Comparison of ENCODE assay signal across 11 cellular contexts in genomic region chr1:150559627-150560010, GRCh38. TPM values are rescaled to one million over a fixed set of nuclear protein-coding genes. Genes with fewer than 3 reads are reported as not detected.
DNase-seq lines count a peak whose midpoint lies in the region; ATAC-seq and TF ChIP-seq lines count a peak whose summit lies in the region.
"Had no signal": no experiment of that assay in that cellular context is flagged by ENCODE, and none has a peak within 500 bp of the region (broad histone marks: within the 10 kb centered on the region; RNA-seq: fewer than 3 reads in every experiment).

No MANE protein-coding gene starts in this region.

- DNase-seq in CD4-positive, alpha-beta memory T cell, result no peak
- DNase-seq in T-helper 17 cell, result no peak
- no peak for DNase-seq in stimulated activated naive CD4-positive, alpha-beta T cell (lab: John Stamatoyannopoulos, UW)
- DNase-seq in SKM-1 (lab: John Stamatoyannopoulos, UW; ENCODE audit: unreplicated experiment), result no peak
- DNase-seq in NCI-H2227 (lab: John Stamatoyannopoulos, UW; ENCODE audit: unreplicated experiment), result no peak

- peak overlapping the region; percentile 93 for H3K27ac ChIP-seq in CD4-positive, alpha-beta memory T cell (ENCODE audit: low read depth, low read length)
- peak overlapping the region; percentile 5 to 100 (median 100) for H3K27ac ChIP-seq in gastroesophageal sphincter
- peak overlapping the region; percentile 27 for H3K27ac ChIP-seq in rectal smooth muscle tissue (ENCODE audit: low read depth, low read length)

- no peaks in the 10 kb centered on the region for H3K9me3 ChIP-seq in CD4-positive, alpha-beta memory T cell (ENCODE audit: control insufficient read depth in 1 of 2, low read length in 2 of 2)
- H3K9me3 ChIP-seq in T-helper 17 cell (ENCODE audit: control insufficient read depth, low read length, poor library complexity, severe bottlenecking) (no peaks in the 10 kb centered on the region), gastroesophageal sphincter (no peaks in the 10 kb centered on the region)

- H3K9ac ChIP-seq in rectal smooth muscle tissue (ENCODE audit: low read length), result no peak overlapping the region

- ATAC-seq in T-helper 17 cell (no peak), gastroesophageal sphincter (no peak), GM19035 (IDR thresholded peaks at IDR 0.05; ENCODE audit: unreplicated experiment) (no peak)

- H3K4me1 ChIP-seq in CD4-positive, alpha-beta memory T cell (ENCODE audit: insufficient read depth, low read length), result peaks cover 42% of the 10 kb centered on the region
- H3K4me1 ChIP-seq in gastroesophageal sphincter, result peaks cover 23 to 71% (median 43%) of the 10 kb centered on the region in 3 donors
- H3K4me1 ChIP-seq in rectal smooth muscle tissue (ENCODE audit: control insufficient read depth, insufficient read depth, low read length), result peaks cover 36% of the 10 kb centered on the region

- CTCF ChIA-PET in CD4-positive, alpha-beta memory T cell (lab: Charles Lee; ENCODE audit: partially characterized antibody), result interaction anchor here (0.5 to 13.6 kb wide), 23 partner anchors 9 to 434 kb away, joined by 3 to 501 read pairs (median 7); partner anchors contain the start of genes ENSA, FALEC, GOLPH3L and MCL1

- H3K4me1 Mint-ChIP-seq in CD4-positive, alpha-beta memory T cell, result peaks cover 25 to 54% (median 32%) of the 10 kb centered on the region in 4 donors
- H3K4me1 Mint-ChIP-seq in T-helper 17 cell, result peaks cover 34% of the 10 kb centered on the region

- no peak overlapping the region for H3K4me3 ChIP-seq in CD4-positive, alpha-beta memory T cell (ENCODE audit: low read length in 2 of 2)
- H3K4me3 ChIP-seq in gastroesophageal sphincter, result peak overlapping the region in 1 of 2 donors; percentile 64
- H3K4me3 ChIP-seq in rectal smooth muscle tissue (ENCODE audit: low read length), result peak overlapping the region; percentile 86

- no peak for TF ChIP-seq CTCF in gastroesophageal sphincter (IDR thresholded peaks at IDR 0.05)

- peaks cover 0 to 18% of the 10 kb centered on the region in 2 donors for H3K36me3 Mint-ChIP-seq in CD4-positive, alpha-beta memory T cell
- no peaks in the 10 kb centered on the region for H3K36me3 Mint-ChIP-seq in T-helper 17 cell (ENCODE audit: low read depth)

- no peak for TF ChIP-seq POLR2A in gastroesophageal sphincter (IDR thresholded peaks at IDR 0.05)

- 17% methylated on average over 1 of the region's 10 CpGs; no CpG with 5 or more reads in 1 of the 2 donors for WGBS in gastroesophageal sphincter (ENCODE audit: low coverage in 1 of 2), 2 donors

- no peaks in the 10 kb centered on the region for H3K36me3 ChIP-seq in CD4-positive, alpha-beta memory T cell (ENCODE audit: insufficient read depth, low read length)
- peaks cover 0 to 32% of the 10 kb centered on the region in 2 donors for H3K36me3 ChIP-seq in gastroesophageal sphincter
- peaks cover 5% of the 10 kb centered on the region for H3K36me3 ChIP-seq in rectal smooth muscle tissue (ENCODE audit: control insufficient read depth, insufficient read depth, low read length)

- intact Hi-C loops in CD4-positive, alpha-beta memory T cell (cut with micrococcal nuclease), result loop anchor here (1.0 to 5.0 kb wide), 10 partner anchors 45 to 598 kb away; partner anchors contain the start of genes CDC42SE1, CTSS, ENSA and FALEC

- no peak for TF ChIP-seq EP300 in gastroesophageal sphincter (IDR thresholded peaks at IDR 0.05)

- H3K27ac Mint-ChIP-seq in CD4-positive, alpha-beta memory T cell, result peak overlapping the region in 3 of 7 donors; percentile 95 to 100 (median 98)
- peak overlapping the region; percentile 99 for H3K27ac Mint-ChIP-seq in T-helper 17 cell
- H3K27ac Mint-ChIP-seq: GM23338 had no signal

- peak overlapping the region in 2 of 8 donors; percentile 92 to 99 for H3K4me3 Mint-ChIP-seq in CD4-positive, alpha-beta memory T cell
- peak overlapping the region; percentile 99 for H3K4me3 Mint-ChIP-seq in T-helper 17 cell

- H3K27me3 Mint-ChIP-seq in CD4-positive, alpha-beta memory T cell, result no peaks in the 10 kb centered on the region
- no peaks in the 10 kb centered on the region for H3K27me3 Mint-ChIP-seq in T-helper 17 cell

- POLR2A ChIA-PET in CD4-positive, alpha-beta memory T cell (lab: Charles Lee; ENCODE audit: partially characterized antibody), result interaction anchor here (1.2 to 16.5 kb wide), 6 partner anchors 11 to 68 kb away, joined by 3 to 1751 read pairs (median 106); partner anchors contain the start of genes ADAMTSL4, ENSA, FALEC and MCL1

- H3K27me3 ChIP-seq in CD4-positive, alpha-beta memory T cell (ENCODE audit: insufficient read depth, low read length), result no peaks in the 10 kb centered on the region
- H3K27me3 ChIP-seq in gastroesophageal sphincter (no peaks in the 10 kb centered on the region), rectal smooth muscle tissue (ENCODE audit: control insufficient read depth, insufficient read depth, low read length) (no peaks in the 10 kb centered on the region)

- peaks cover 0 to 5% (median 0%) of the 10 kb centered on the region in 8 donors for H3K9me3 Mint-ChIP-seq in CD4-positive, alpha-beta memory T cell
- H3K9me3 Mint-ChIP-seq: GM23338 had no signal

RNA-seq across cellular contexts. Expression of gene ADAMTSL4, which starts 10.4 kb away (rescaled TPM):
- total RNA-seq in CD4-positive, alpha-beta memory T cell, result under 1 TPM; 0.23 to 0.33 TPM
- polyA plus RNA-seq in CD4-positive, alpha-beta memory T cell, result under 1 TPM in 1 of 2 donors, not detected in 1; 0.24 TPM
- 1 to 10 TPM in 1 of 2 donors, under 1 TPM in 1; 0.39 to 1.6 TPM for total RNA-seq in T-helper 17 cell
- total RNA-seq in gastroesophageal sphincter, result 10 to 100 TPM; 27.1 to 66.5 (median 36.3) TPM

RNA-seq across cellular contexts. Expression of gene MCL1, which starts 19.8 kb away (rescaled TPM):
- 100 to 1,000 TPM; 314 to 331 TPM for total RNA-seq in CD4-positive, alpha-beta memory T cell
- polyA plus RNA-seq in CD4-positive, alpha-beta memory T cell, result 100 to 1,000 TPM; 116 to 207 TPM
- total RNA-seq in T-helper 17 cell (1,000 to 10,000 TPM in 1 of 2 donors, 100 to 1,000 TPM in 1; 776 to 1,091 TPM), gastroesophageal sphincter (100 to 1,000 TPM; 212 to 353 (median 317) TPM)

RNA-seq across cellular contexts. Expression of gene FALEC, which starts 44.1 kb away (rescaled TPM):
- under 1 TPM in 1 of 2 experiments, not detected in 1; 0.64 TPM for total RNA-seq in CD4-positive, alpha-beta memory T cell
- 1 to 10 TPM in 1 of 2 donors, not detected in 1; 1.1 TPM for polyA plus RNA-seq in CD4-positive, alpha-beta memory T cell
- total RNA-seq in T-helper 17 cell (1 to 10 TPM in 1 of 2 donors, not detected in 1; 1.1 TPM), gastroesophageal sphincter (not detected)
- total RNA-seq: dermis microvascular lymphatic vessel endothelial cell, GM23338 had no signal
- polyA plus RNA-seq: CD14-positive monocyte had no signal

RNA-seq across cellular contexts. Expression of gene ECM1, which starts 51.7 kb away (rescaled TPM):
- total RNA-seq in CD4-positive, alpha-beta memory T cell, result 1 to 10 TPM; 1.9 to 2.0 TPM
- not detected for polyA plus RNA-seq in CD4-positive, alpha-beta memory T cell
- total RNA-seq in T-helper 17 cell (under 1 TPM; 0.25 to 0.70 TPM), gastroesophageal sphincter (10 to 100 TPM; 12.6 to 29.7 (median 19.4) TPM)
- polyA plus RNA-seq: CD14-positive monocyte had no signal

Comparison
In these comparisons a context has a peak if more than half of its experiments do, and no peak if none do; other contexts are left out.
1. H3K27ac ChIP-seq: peak in every context shown above with its lines; median percentile 100 in gastroesophageal sphincter; 93 in CD4-positive, alpha-beta memory T cell; 27 in rectal smooth muscle tissue.
2. RNA of gene ADAMTSL4, which starts 10.4 kb away (total RNA-seq): 27.1 to 66.5 TPM in gastroesophageal sphincter; 0.39 to 1.6 TPM in T-helper 17 cell and 0.23 to 0.33 TPM in CD4-positive, alpha-beta memory T cell; every median in the first group is over 10 times any median in the second.